In the genomic region with DNA sequence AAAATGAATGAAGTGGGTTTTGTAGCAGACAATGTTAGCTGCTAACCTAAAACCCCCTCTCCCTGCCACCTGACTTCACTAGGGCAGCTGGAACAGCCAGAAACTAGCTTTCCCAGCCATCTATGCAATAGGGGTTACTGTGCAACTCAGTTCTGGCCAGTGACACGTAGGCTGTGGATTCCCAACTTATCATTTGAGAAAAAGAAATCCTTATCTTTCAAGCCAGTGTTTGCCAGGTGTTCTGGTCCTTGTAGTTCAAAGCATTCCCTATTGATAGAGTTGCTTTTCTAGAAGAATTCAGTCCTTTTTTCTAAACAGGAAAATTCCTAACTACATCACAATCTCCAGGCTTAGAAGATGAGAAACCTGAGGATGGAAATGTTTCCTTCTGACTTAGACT, we compare ENCODE assay signal across 31 cellular contexts.
DNase-seq lines count a peak whose midpoint lies in the region; ATAC-seq and TF ChIP-seq lines count a peak whose summit lies in the region.
"Had no signal": no experiment of that assay in that cellular context is flagged by ENCODE, and none has a peak within 500 bp of the region (broad histone marks: within the 10 kb centered on the region; RNA-seq: fewer than 3 reads in every experiment).

No MANE protein-coding gene starts in this region.

- no peak overlapping the region for H3K4me3 Mint-ChIP-seq in activated T-helper 1 cell treated with anti-CD3 and anti-CD28 coated beads, Interleukin-12 subunit alpha, Interleukin-12 subunit beta, Interleukin-2, Interleukin-4 antibody, amounts not matched to agents 30 ng/mL and 10 ng/mL and 1 ng/mL, durations not matched to agents 14 hours and 24 hours and 36 hours
- H3K4me3 Mint-ChIP-seq: B cell; CD14-positive monocyte; CD4-positive, alpha-beta memory T cell; CD4-positive, alpha-beta T cell; CD4-positive, CD25-positive, alpha-beta regulatory T cell; CD8-positive, alpha-beta memory T cell; CD8-positive, alpha-beta T cell had no signal

- H3K27ac Mint-ChIP-seq in activated T-helper 1 cell treated with anti-CD3 and anti-CD28 coated beads, Interleukin-12 subunit alpha, Interleukin-12 subunit beta, Interleukin-2, Interleukin-4 antibody, amounts not matched to agents 30 ng/mL and 10 ng/mL and 1 ng/mL, durations not matched to agents 14 hours and 24 hours and 36 hours, result no peak overlapping the region
- H3K27ac Mint-ChIP-seq: B cell; CD14-positive monocyte; CD4-positive, alpha-beta T cell; CD4-positive, CD25-positive, alpha-beta regulatory T cell; CD8-positive, alpha-beta memory T cell; CD8-positive, alpha-beta T cell had no signal

- DNase-seq in trophoblast cell, result peak; percentile 81 to 92
- DNase-seq in left lung, result no peak
- no peak for DNase-seq in activated T-helper 1 cell treated with anti-CD3 and anti-CD28 coated beads, Interleukin-12 subunit alpha, Interleukin-12 subunit beta, Interleukin-2, Interleukin-4 antibody, amounts not matched to agents 30 ng/mL and 10 ng/mL and 1 ng/mL, durations not matched to agents 14 hours and 24 hours and 36 hours (ENCODE audit: low spot score)
- DNase-seq: 8988T; ACHN; AML-193; BE2C; C1 segment of cervical spinal cord; Caco-2; Calu3; CD4-positive, alpha-beta memory T cell; CD4-positive, alpha-beta T cell; CD4-positive, CD25-positive, alpha-beta regulatory T cell; CD8-positive, alpha-beta memory T cell; CD8-positive, alpha-beta T cell; COR-L47; DMS 273 treated with DMSO at 0.1 percent for 48 hours; DMS153; DMS53; DMS79; DMS79 treated with DMSO at 0.1 percent for 48 hours; DND-41; EL had no signal

- H4K12ac ChIP-seq in trophoblast cell (ENCODE audit: low read depth, low read length), result no peak overlapping the region

- intact Hi-C loops in left lung (cut with DNase I), result no loop called here
- intact Hi-C loops in activated T-helper 1 cell treated with anti-CD3 and anti-CD28 coated beads, Interleukin-12 subunit alpha, Interleukin-12 subunit beta, Interleukin-2, Interleukin-4 antibody, amounts not matched to agents 30 ng/mL and 10 ng/mL and 1 ng/mL, durations not matched to agents 14 hours and 24 hours and 36 hours (cut with micrococcal nuclease), result no loop called here

- H3K4me1 ChIP-seq in mesodermal cell (ENCODE audit: control insufficient read depth, insufficient read depth, low read length, poor library complexity, severe bottlenecking), result peaks cover 12% of the 10 kb centered on the region
- no peaks in the 10 kb centered on the region for H3K4me1 ChIP-seq in trophoblast cell (ENCODE audit: control insufficient read depth in 1 of 2, insufficient read depth in 2 of 2, low read length in 2 of 2)
- no peaks in the 10 kb centered on the region for H3K4me1 ChIP-seq in left lung
- H3K4me1 ChIP-seq: A549; BE2C; BLaER1; BLaER1 treated with 17β-estradiol and CSF1 and Interleukin-3, amounts not matched to agents 10 nM and 100 nM; Caco-2 had no signal

- no peak overlapping the region for H2BK5ac ChIP-seq in trophoblast cell (ENCODE audit: low read depth, low read length, poor library complexity)

- H3K36me3 Mint-ChIP-seq in activated T-helper 1 cell treated with anti-CD3 and anti-CD28 coated beads, Interleukin-12 subunit alpha, Interleukin-12 subunit beta, Interleukin-2, Interleukin-4 antibody, amounts not matched to agents 30 ng/mL and 10 ng/mL and 1 ng/mL, durations not matched to agents 14 hours and 24 hours and 36 hours (ENCODE audit: low read depth), result no peaks in the 10 kb centered on the region
- H3K36me3 Mint-ChIP-seq: CD14-positive monocyte; CD4-positive, alpha-beta memory T cell; CD4-positive, CD25-positive, alpha-beta regulatory T cell; CD8-positive, alpha-beta memory T cell; CD8-positive, alpha-beta T cell had no signal

- no peaks in the 10 kb centered on the region for H3K36me3 ChIP-seq in mesodermal cell (ENCODE audit: control insufficient read depth, insufficient read depth, low read length)
- no peaks in the 10 kb centered on the region for H3K36me3 ChIP-seq in trophoblast cell (ENCODE audit: control insufficient read depth in 1 of 2, insufficient read depth in 2 of 2, low read length in 2 of 2)
- no peaks in the 10 kb centered on the region for H3K36me3 ChIP-seq in left lung
- H3K36me3 ChIP-seq: BE2C; BLaER1; BLaER1 treated with 17β-estradiol and CSF1 and Interleukin-3, amounts not matched to agents 10 nM and 100 nM had no signal

- H4K91ac ChIP-seq in trophoblast cell (ENCODE audit: low read depth, low read length), result no peak overlapping the region

- no peaks in the 10 kb centered on the region for H3K27me3 Mint-ChIP-seq in activated T-helper 1 cell treated with anti-CD3 and anti-CD28 coated beads, Interleukin-12 subunit alpha, Interleukin-12 subunit beta, Interleukin-2, Interleukin-4 antibody, amounts not matched to agents 30 ng/mL and 10 ng/mL and 1 ng/mL, durations not matched to agents 14 hours and 24 hours and 36 hours (ENCODE audit: insufficient read depth)
- H3K27me3 Mint-ChIP-seq: B cell; CD4-positive, alpha-beta T cell; CD4-positive, CD25-positive, alpha-beta regulatory T cell; CD8-positive, alpha-beta memory T cell had no signal

- no peaks in the 10 kb centered on the region for H3K9me3 Mint-ChIP-seq in activated T-helper 1 cell treated with anti-CD3 and anti-CD28 coated beads, Interleukin-12 subunit alpha, Interleukin-12 subunit beta, Interleukin-2, Interleukin-4 antibody, amounts not matched to agents 30 ng/mL and 10 ng/mL and 1 ng/mL, durations not matched to agents 14 hours and 24 hours and 36 hours
- H3K9me3 Mint-ChIP-seq: CD8-positive, alpha-beta T cell had no signal

- H2AK5ac ChIP-seq in trophoblast cell (ENCODE audit: low read length), result no peak overlapping the region

- no peaks in the 10 kb centered on the region for H3K79me1 ChIP-seq in trophoblast cell (ENCODE audit: low read length)

- no peak overlapping the region for H2BK120ac ChIP-seq in trophoblast cell (ENCODE audit: insufficient read depth, low read length, poor library complexity)

- no peak overlapping the region for H3K14ac ChIP-seq in trophoblast cell (ENCODE audit: low read length)

- no peak overlapping the region for H3K23ac ChIP-seq in trophoblast cell (ENCODE audit: low read length)

- no peak overlapping the region for H3K4ac ChIP-seq in trophoblast cell (ENCODE audit: low read depth, low read length)

- H2AFZ ChIP-seq in trophoblast cell (ENCODE audit: insufficient read depth, low read length, poor library complexity), result no peak overlapping the region

- H3K4me3 ChIP-seq in mesodermal cell (ENCODE audit: extremely low read depth, insufficient read depth, low read length, poor library complexity, severe bottlenecking), result no peak overlapping the region
- no peak overlapping the region for H3K4me3 ChIP-seq in trophoblast cell (ENCODE audit: low read depth, low read length)
- no peak overlapping the region for H3K4me3 ChIP-seq in left lung
- H3K4me3 ChIP-seq: A549; BLaER1; BLaER1 treated with 17β-estradiol and CSF1 and Interleukin-3, amounts not matched to agents 10 nM and 100 nM had no signal

- no peak overlapping the region for H3K4me2 ChIP-seq in trophoblast cell (ENCODE audit: low read length)
- H3K4me2 ChIP-seq: A549; BLaER1; BLaER1 treated with 17β-estradiol and CSF1 and Interleukin-3, amounts not matched to agents 10 nM and 100 nM had no signal

- no peak overlapping the region for H3K18ac ChIP-seq in trophoblast cell (ENCODE audit: low read length)

- H3K27me3 ChIP-seq in trophoblast cell (ENCODE audit: insufficient read depth, low read length), result no peaks in the 10 kb centered on the region
- no peaks in the 10 kb centered on the region for H3K27me3 ChIP-seq in left lung
- H3K27me3 ChIP-seq: BE2C; BLaER1; BLaER1 treated with 17β-estradiol and CSF1 and Interleukin-3, amounts not matched to agents 10 nM and 100 nM had no signal

- H2BK12ac ChIP-seq in trophoblast cell (ENCODE audit: low read length), result no peak overlapping the region

- no peak overlapping the region for H4K8ac ChIP-seq in trophoblast cell (ENCODE audit: low read depth, low read length)

- WGBS in mesodermal cell (ENCODE audit: insufficient coverage in 2 of 2), 2 experiments, result 80 to 83% methylated on average over 1 of the region's 1 CpG
- WGBS in trophoblast cell (ENCODE audit: extremely low coverage, insufficient coverage, insufficient read length), result no CpG with 5 or more reads among the region's 1 CpG

- no peaks in the 10 kb centered on the region for H3K4me1 Mint-ChIP-seq in activated T-helper 1 cell treated with anti-CD3 and anti-CD28 coated beads, Interleukin-12 subunit alpha, Interleukin-12 subunit beta, Interleukin-2, Interleukin-4 antibody, amounts not matched to agents 30 ng/mL and 10 ng/mL and 1 ng/mL, durations not matched to agents 14 hours and 24 hours and 36 hours (ENCODE audit: low read depth)
- H3K4me1 Mint-ChIP-seq: B cell; CD14-positive monocyte; CD4-positive, alpha-beta memory T cell; CD4-positive, CD25-positive, alpha-beta regulatory T cell; CD8-positive, alpha-beta memory T cell had no signal

- no peaks in the 10 kb centered on the region for H3K9me3 ChIP-seq in mesodermal cell (ENCODE audit: control insufficient read depth, low read length)
- no peaks in the 10 kb centered on the region for H3K9me3 ChIP-seq in trophoblast cell (ENCODE audit: insufficient read depth, low read depth, low read length)
- peaks cover 0 to 3% of the 10 kb centered on the region in 2 donors for H3K9me3 ChIP-seq in left lung
- H3K9me3 ChIP-seq: A549, BE2C, BLaER1, Caco-2 had no signal

- TF ChIP-seq CTCF in left lung (IDR thresholded peaks at IDR 0.05), result no peak

- peak overlapping the region; percentile 41 for H3K27ac ChIP-seq in mesodermal cell (ENCODE audit: low read depth, low read length, severe bottlenecking)
- no peak overlapping the region for H3K27ac ChIP-seq in trophoblast cell (ENCODE audit: low read depth, low read length)
- H3K27ac ChIP-seq in left lung, result no peak overlapping the region
- H3K27ac ChIP-seq: 22Rv1; A549; BLaER1; BLaER1 treated with 17β-estradiol and CSF1 and Interleukin-3, amounts not matched to agents 10 nM and 100 nM; C4-2B had no signal

- no peak for ATAC-seq in left lung
- ATAC-seq: A549; CD8-positive, alpha-beta T cell had no signal

- H3K9ac ChIP-seq in trophoblast cell (ENCODE audit: low read length), result no peak overlapping the region
- H3K9ac ChIP-seq: BLaER1; BLaER1 treated with 17β-estradiol and CSF1 and Interleukin-3, amounts not matched to agents 10 nM and 100 nM had no signal

- no peaks in the 10 kb centered on the region for H3K79me2 ChIP-seq in trophoblast cell (ENCODE audit: control insufficient read depth, insufficient read depth, low read length, poor library complexity)

Comparison
In these comparisons a context has a peak if more than half of its experiments do, and no peak if none do; other contexts are left out.
1. DNase-seq: peak in trophoblast cell (2 of 2); none in left lung (0 of 2) and activated T-helper 1 cell treated with anti-CD3 and anti-CD28 coated beads, Interleukin-12 subunit alpha, Interleukin-12 subunit beta, Interleukin-2, Interleukin-4 antibody, amounts not matched to agents 30 ng/mL and 10 ng/mL and 1 ng/mL, durations not matched to agents 14 hours and 24 hours and 36 hours (single experiment).